8 cellular contexts compared by ENCODE assay signal in the genomic region with DNA sequence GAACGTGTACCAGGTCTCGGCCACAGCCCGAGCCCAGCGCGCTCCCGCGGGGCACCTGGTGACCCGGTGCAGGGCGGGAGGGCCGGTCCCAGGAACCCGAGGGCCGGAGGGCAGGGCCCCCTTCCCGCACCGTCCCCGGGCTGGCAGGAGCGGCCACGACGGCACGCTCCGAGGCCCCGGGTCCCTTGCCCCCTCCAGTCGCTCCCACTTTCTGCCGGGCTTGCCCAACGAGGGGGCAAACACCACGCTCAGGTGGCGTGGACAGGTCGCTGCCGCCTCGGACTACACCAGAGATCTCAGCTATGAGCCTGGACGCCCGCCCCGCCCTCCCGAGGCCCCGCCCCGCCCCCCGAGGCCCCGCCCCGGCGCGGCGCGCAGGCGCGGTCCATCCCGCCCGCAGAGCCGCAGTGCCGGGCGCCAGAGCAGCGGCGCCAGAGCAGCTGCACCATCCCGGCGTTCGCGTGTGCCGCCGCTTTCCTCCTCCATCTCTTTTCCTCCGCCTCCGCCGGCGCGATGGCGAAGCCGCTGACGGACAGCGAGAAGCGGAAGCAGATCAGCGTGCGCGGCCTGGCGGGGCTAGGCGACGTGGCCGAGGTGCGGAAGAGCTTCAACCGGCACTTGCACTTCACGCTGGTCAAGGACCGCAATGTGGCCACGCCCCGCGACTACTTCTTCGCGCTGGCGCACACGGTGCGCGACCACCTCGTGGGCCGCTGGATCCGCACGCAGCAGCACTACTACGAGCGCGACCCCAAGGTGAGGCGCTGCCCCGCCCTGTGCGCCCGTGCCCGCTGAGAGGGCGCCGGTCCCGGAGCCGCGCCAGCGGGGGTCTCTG. TPM values are rescaled to one million over a fixed set of nuclear protein-coding genes. Genes with fewer than 3 reads are reported as not detected.
A peak's percentile ranks its signal among the peaks of the same experiment; 100 is the strongest.
DNase-seq lines count a peak whose midpoint lies in the region; ATAC-seq and TF ChIP-seq lines count a peak whose summit lies in the region.

TSS of gene PYGB (plus strand) at position 420 of the 835 bp plus-strand sequence. CDS start at position 514, 94 bp downstream.

- intact Hi-C loops in esophagus squamous epithelium (cut with DNase I), result no loop called here

- TF ChIP-seq POLR2A in esophagus squamous epithelium (IDR thresholded peaks at IDR 0.05), result peak in 2 of 4 donors; percentile 91 to 97

- peaks cover 2 to 5% of the 10 kb centered on the region in 2 donors for H3K36me3 Mint-ChIP-seq in activated T-cell treated with anti-CD3 and anti-CD28 coated beads, Interleukin-2, amount 50 U/mL, for 72 hours (ENCODE audit: insufficient read depth in 2 of 2)

- no peak for TF ChIP-seq RAD21 in Ishikawa (IDR thresholded peaks at IDR 0.05; ENCODE audit: low read depth)

- no peaks in the 10 kb centered on the region for H3K9me3 ChIP-seq in esophagus squamous epithelium

- DNase-seq in DMS79 (lab: John Stamatoyannopoulos, UW), result peak; percentile 52
- peak; percentile 92 for DNase-seq in RKO (ENCODE audit: low spot score)
- DNase-seq in activated T-cell treated with anti-CD3 and anti-CD28 coated beads, Interleukin-2, amount 50 U/mL, for 72 hours, result peak; percentile 80 to 82
- DNase-seq in esophagus squamous epithelium (lab: John Stamatoyannopoulos, UW), result no peak
- peak; percentile 83 for DNase-seq in myocyte (ENCODE audit: low read depth)
- peak; percentile 52 to 63 for DNase-seq in stimulated activated CD8-positive, alpha-beta memory T cell treated with anti-CD3 and anti-CD28 coated beads, Interleukin-7, amount 100 ng/mL, for 48 hours (ENCODE audit: extremely low read depth in 1 of 2, low read depth in 1 of 2)

- H3K4me1 ChIP-seq in esophagus squamous epithelium, result peaks cover 9 to 64% (median 33%) of the 10 kb centered on the region in 3 donors

- H3K4me1 Mint-ChIP-seq in activated T-cell treated with anti-CD3 and anti-CD28 coated beads, Interleukin-2, amount 50 U/mL, for 72 hours (ENCODE audit: low read depth), result peaks cover 56% of the 10 kb centered on the region

- H3K36me3 ChIP-seq in esophagus squamous epithelium, result peaks cover 0 to 13% (median 0%) of the 10 kb centered on the region in 3 donors

- no peaks in the 10 kb centered on the region for H3K27me3 ChIP-seq in esophagus squamous epithelium

- no CpG with 5 or more reads among the region's 105 CpGs for whole genome bisulfite sequencing in esophagus squamous epithelium, 2 donors

- peak within 1 kb of the TSS; percentile 94 to 99 for H3K4me3 Mint-ChIP-seq in activated T-cell treated with anti-CD3 and anti-CD28 coated beads, Interleukin-2, amount 50 U/mL, for 72 hours

- peak within 1 kb of the TSS; percentile 91 to 97 (median 95) for H3K27ac ChIP-seq in esophagus squamous epithelium

- H3K27ac Mint-ChIP-seq in activated T-cell treated with anti-CD3 and anti-CD28 coated beads, Interleukin-2, amount 50 U/mL, for 72 hours, result peak within 1 kb of the TSS; percentile 92

- H3K27me3 Mint-ChIP-seq in activated T-cell treated with anti-CD3 and anti-CD28 coated beads, Interleukin-2, amount 50 U/mL, for 72 hours (ENCODE audit: low read depth), result peaks cover 7% of the 10 kb centered on the region

- peaks cover 0 to 3% of the 10 kb centered on the region in 2 donors for H3K9me3 Mint-ChIP-seq in activated T-cell treated with anti-CD3 and anti-CD28 coated beads, Interleukin-2, amount 50 U/mL, for 72 hours

- no peak for TF ChIP-seq CTCF in esophagus squamous epithelium (IDR thresholded peaks at IDR 0.05)

- H3K4me3 ChIP-seq in esophagus squamous epithelium, result peak within 1 kb of the TSS; percentile 87 to 96 (median 92)

- no peak; the same call in 1 of the 2 replicates for TF ChIP-seq EP300 in Ishikawa (IDR thresholded peaks at IDR 0.05; ENCODE audit: borderline replicate concordance)

- peak; percentile 56 for ATAC-seq in GM21619 (IDR thresholded peaks at IDR 0.05; ENCODE audit: unreplicated experiment)
- ATAC-seq in activated T-cell treated with anti-CD3 and anti-CD28 coated beads, Interleukin-2, amount 50 U/mL, for 72 hours (replicated peaks in 1 of 2), result peak; percentile 82 to 84

TF ChIP-seq in Ishikawa, 13 proteins besides CTCF, POLR2A, EP300 and RAD21:
- TF ChIP-seq MAX (IDR thresholded peaks at IDR 0.05), result peak; percentile 76
- TF ChIP-seq TCF12 (IDR thresholded peaks at IDR 0.05; ENCODE audit: low read depth), result 0 out of 2 replicates have a peak, but pooled peaks have one; percentile 32
- TF ChIP-seq EGR1 (IDR thresholded peaks at IDR 0.05), result peak; percentile 31; the same call in 1 of the 2 replicates
- TF ChIP-seq REST (IDR thresholded peaks at IDR 0.05; ENCODE audit: low read depth), result no peak
- TF ChIP-seq YY1 (IDR thresholded peaks at IDR 0.05; ENCODE audit: low read depth), result peak; percentile 54; the same call in 1 of the 2 replicates
- peak; percentile 76 for TF ChIP-seq TAF1 (IDR thresholded peaks at IDR 0.05; ENCODE audit: low read depth)
- no peak for TF ChIP-seq NFIC (IDR thresholded peaks at IDR 0.05)

RNA-seq across cellular contexts. Expression of gene PYGB, which starts in this region (rescaled TPM):
- total RNA-seq in activated T-cell treated with anti-CD3 and anti-CD28 coated beads, Interleukin-2, amount 50 U/mL, for 72 hours, result 10 to 100 TPM; 43.7 to 48.3 TPM
- total RNA-seq in esophagus squamous epithelium (100 to 1,000 TPM in 2 of 4 donors, 10 to 100 TPM in 2; 70.8 to 127 (median 95.6) TPM), myocyte (48.9 and 55.6 TPM in 2 replicates)
- polyA plus RNA-seq in myocyte (2012), result 93.4 TPM
